8 cellular contexts compared by ENCODE assay signal in genomic region chr3:132660056-132660744, GRCh38. TPM values are rescaled to one million over a fixed set of nuclear protein-coding genes. Genes with fewer than 3 reads are reported as not detected.
DNase-seq lines count a peak whose midpoint lies in the region; ATAC-seq and TF ChIP-seq lines count a peak whose summit lies in the region.

Gene UBA5 (plus strand): TSS chr3:132660329. CDS start chr3:132660538, 209 bp downstream.

- peak within 1 kb of the TSS; percentile 85 for H3K4me3 ChIP-seq in cardiac muscle cell
- H3K4me3 ChIP-seq in upper lobe of left lung: peak within 1 kb of the TSS; percentile 74 to 94 (median 78)

- no peaks in the 10 kb centered on the region for H3K9me3 ChIP-seq in cardiac muscle cell (ENCODE audit: low read depth)
- H3K9me3 ChIP-seq in upper lobe of left lung: no peaks in the 10 kb centered on the region

- peaks cover 20% of the 10 kb centered on the region for H3K4me1 ChIP-seq in cardiac muscle cell (ENCODE audit: low read depth)
- peaks cover 23 to 34% (median 29%) of the 10 kb centered on the region in 4 donors for H3K4me1 ChIP-seq in upper lobe of left lung

- H3K36me3 ChIP-seq in cardiac muscle cell (peaks cover 5% of the 10 kb centered on the region), upper lobe of left lung (no peaks in the 10 kb centered on the region)

- H3K4me3 Mint-ChIP-seq in activated naive CD8-positive, alpha-beta T cell treated with anti-CD3 and anti-CD28 coated beads, Interleukin-2, amount 50 U/mL, for 24 hours: peak within 1 kb of the TSS; percentile 97

- H3K4me1 Mint-ChIP-seq in activated naive CD8-positive, alpha-beta T cell treated with anti-CD3 and anti-CD28 coated beads, Interleukin-2, amount 50 U/mL, for 24 hours: peaks cover 73% of the 10 kb centered on the region

- peaks cover 19% of the 10 kb centered on the region for H3K36me3 Mint-ChIP-seq in activated naive CD8-positive, alpha-beta T cell treated with anti-CD3 and anti-CD28 coated beads, Interleukin-2, amount 50 U/mL, for 24 hours (ENCODE audit: low read depth)

- DNase-seq in GM03348 (ENCODE audit: low spot score) (peak; percentile 83), GOT3 (lab: John Stamatoyannopoulos, UW) (peak; percentile 30), LHCN-M2 (ENCODE audit: low read depth) (peak; percentile 65), SW480 (ENCODE audit: low spot score) (peak; percentile 72), cardiac muscle cell (ENCODE audit: low read depth in 1 of 2, low spot score in 1 of 2) (peak; percentile 53 to 72), pons (ENCODE audit: low spot score) (peak; percentile 79), upper lobe of left lung (peak; percentile 67 to 91)
- DNase-seq in activated naive CD8-positive, alpha-beta T cell treated with anti-CD3 and anti-CD28 coated beads, Interleukin-2, amount 50 U/mL, for 24 hours: peak; percentile 75

- TF ChIP-seq CTCF in cardiac muscle cell (IDR thresholded peaks at IDR 0.05; ENCODE audit: low read depth, low read length) (no peak), upper lobe of left lung (IDR thresholded peaks at IDR 0.05) (no peak)

- H3K27ac ChIP-seq in cardiac muscle cell (peak within 1 kb of the TSS; percentile 87), upper lobe of left lung (peak within 1 kb of the TSS; percentile 91 to 97 (median 96))

- ATAC-seq in activated naive CD8-positive, alpha-beta T cell treated with anti-CD3 and anti-CD28 coated beads, Interleukin-2, amount 50 U/mL, for 24 hours: peak; percentile 91
- peak; percentile 90 to 91 for ATAC-seq in upper lobe of left lung (ENCODE audit: low FRiP score in 2 of 2)

- TF ChIP-seq EP300 in upper lobe of left lung (IDR thresholded peaks at IDR 0.05): no peak

- H3K27me3 Mint-ChIP-seq in activated naive CD8-positive, alpha-beta T cell treated with anti-CD3 and anti-CD28 coated beads, Interleukin-2, amount 50 U/mL, for 24 hours: no peaks in the 10 kb centered on the region

- WGBS in upper lobe of left lung, 2 donors: 0% methylated on average over 41 to 47 of the region's 58 CpGs

- TF ChIP-seq POLR2A in upper lobe of left lung (IDR thresholded peaks at IDR 0.05): peak in 2 of 4 donors; percentile 23 to 50

- peak within 1 kb of the TSS; percentile 97 for H3K27ac Mint-ChIP-seq in activated naive CD8-positive, alpha-beta T cell treated with anti-CD3 and anti-CD28 coated beads, Interleukin-2, amount 50 U/mL, for 24 hours

- no peaks in the 10 kb centered on the region for H3K27me3 ChIP-seq in cardiac muscle cell
- H3K27me3 ChIP-seq in upper lobe of left lung: no peaks in the 10 kb centered on the region

- H3K9me3 Mint-ChIP-seq in activated naive CD8-positive, alpha-beta T cell treated with anti-CD3 and anti-CD28 coated beads, Interleukin-2, amount 50 U/mL, for 24 hours: no peaks in the 10 kb centered on the region

RNA-seq across cellular contexts. Expression of gene UBA5, which starts in this region (rescaled TPM):
- total RNA-seq in LHCN-M2 (2014; rRNA removed): 40.4 and 45.7 TPM in 2 replicates
- polyA plus RNA-seq in LHCN-M2 (2012): 16.9 TPM
- 54.7 and 107 TPM in 2 replicates for total RNA-seq in cardiac muscle cell
- polyA plus RNA-seq in cardiac muscle cell: 38.3 and 42.2 TPM in 2 replicates
- 10 to 100 TPM; 29.4 to 69.1 (median 41.1) TPM for total RNA-seq in upper lobe of left lung

Comparison
In these comparisons a context has a peak if more than half of its experiments do, and no peak if none do; other contexts are left out.
1. Peak in every context shown above with its lines: DNase-seq, ATAC-seq, H3K4me3 ChIP-seq and H3K27ac ChIP-seq.
2. DNase-seq: peak in every context shown above with its lines; median percentile 83 in GM03348; 79 in pons; 79 in upper lobe of left lung; 75 in activated naive CD8-positive, alpha-beta T cell treated with anti-CD3 and anti-CD28 coated beads, Interleukin-2, amount 50 U/mL, for 24 hours; 72 in SW480; 65 in LHCN-M2; 62 in cardiac muscle cell; 30 in GOT3.